8 cellular contexts compared by ENCODE assay signal in genomic region chrX:154918060-154918483, GRCh38. TPM values are rescaled to one million over a fixed set of nuclear protein-coding genes. Genes with fewer than 3 reads are reported as not detected.
DNase-seq lines count a peak whose midpoint lies in the region; ATAC-seq, FAIRE-seq and TF ChIP-seq lines count a peak whose summit lies in the region.

No MANE protein-coding gene starts in this region.

- H2AFZ ChIP-seq in K562 (ENCODE audit: low read depth, low read length): peak overlapping the region; percentile 84; the same call in 1 of the 2 replicates

- BruUV-seq in K562 (replicated peaks; lab: Mats Ljungman, UMichigan): no TSS peak

- WGBS in K562 (ENCODE audit: insufficient coverage, low coverage, missing lambda C conversion rate): 3% methylated on average over 4 of the region's 5 CpGs
- WGBS in sigmoid colon, 2 donors: 3 to 9% methylated on average over 5 of the region's 5 CpGs

- FAIRE-seq in GM18507 (lab: Jason Lieb, UNC) (peak; percentile 91), K562 (lab: Jason Lieb, UNC) (peak; percentile 86)

- no peaks in the 10 kb centered on the region for H4K20me1 ChIP-seq in K562 (replicated peaks; ENCODE audit: control insufficient read depth, insufficient read depth, low read length)

- H3K27ac ChIP-seq in SJCRH30: no peak overlapping the region
- H3K27ac ChIP-seq in K562 (ENCODE audit: extremely low read depth, low read depth, low read length): no peak overlapping the region; the same call in 2 of the 3 replicates
- H3K27ac ChIP-seq in sigmoid colon: no peak overlapping the region

- H3K79me2 ChIP-seq in K562 (ENCODE audit: control insufficient read depth, insufficient read depth, low read length): no peaks in the 10 kb centered on the region

- H3K4me1 ChIP-seq in SJCRH30: no peaks in the 10 kb centered on the region
- H3K4me1 ChIP-seq in K562 (replicated peaks in 1 of 2; ENCODE audit: control insufficient read depth in 2 of 2, insufficient read depth in 2 of 2, low read length in 2 of 2): no peaks in the 10 kb centered on the region; a peak in 1 of 5 replicates
- no peaks in the 10 kb centered on the region for H3K4me1 ChIP-seq in sigmoid colon

- DNase-seq in AG20443 (ENCODE audit: low spot score) (peak; percentile 71), GM18507 (ENCODE audit: extremely low spot score, insufficient read length, low read depth) (no peak), MG63 (peak; percentile 63), SJCRH30 (peak; percentile 58 to 75), K562 (ENCODE audit: extremely low read depth in 1 of 4, low spot score in 3 of 4) (peak; percentile 30 to 68 (median 33)), iPS DF 19.7 (ENCODE audit: low read depth, low spot score) (peak; percentile 60), sigmoid colon (peak; percentile 86)

- CTCF ChIA-PET in K562 (lab: Yijun Ruan, JAX; ENCODE audit: low intra/inter-chr PET ratio): interaction anchor here (0.6 to 1.0 kb wide), 3 partner anchors 63 to 139 kb away, joined by 3 read pairs; no protein-coding TSS in a partner anchor

- TF ChIP-seq RAD21 in K562 (CRISPR knock-in tag; conservative IDR thresholded peaks at IDR 0.05 in 1 of 2, IDR thresholded peaks at IDR 0.05 in 1 of 2): peak; percentile 59 to 87

- intact Hi-C loops in K562 (cut with micrococcal nuclease) (loop anchor here (1.0 to 5.0 kb wide), 3 partner anchors 63 to 904 kb away; no protein-coding TSS in a partner anchor), sigmoid colon (cut with DNase I) (loop anchor here (5.0 to 10.0 kb wide), 2 partner anchors 137 to 904 kb away; no protein-coding TSS in a partner anchor)

- H3K4me2 ChIP-seq in K562 (ENCODE audit: insufficient read depth, low read length): peak overlapping the region; percentile 80

- H3K36me3 ChIP-seq in MG63: no peaks in the 10 kb centered on the region
- no peaks in the 10 kb centered on the region for H3K36me3 ChIP-seq in SJCRH30
- no peaks in the 10 kb centered on the region for H3K36me3 ChIP-seq in K562 (ENCODE audit: control insufficient read depth, insufficient read depth, low read length)
- no peaks in the 10 kb centered on the region for H3K36me3 ChIP-seq in sigmoid colon

- H3K9me3 ChIP-seq in MG63 (no peaks in the 10 kb centered on the region), SJCRH30 (replicated peaks) (no peaks in the 10 kb centered on the region), K562 (replicated peaks; ENCODE audit: control insufficient read depth, insufficient read depth, low read depth, low read length) (no peaks in the 10 kb centered on the region; the same call in 1 of the 2 replicates), sigmoid colon (no peaks in the 10 kb centered on the region)

- in situ Hi-C loops in K562 (cut with MboI): no loop called here

- ATAC-seq in K562: peak; percentile 87
- ATAC-seq in HG03521 (IDR thresholded peaks at IDR 0.05; ENCODE audit: unreplicated experiment): no peak

- peak; percentile 62 to 73 (median 73); a peak in 5 of 6 replicates for TF ChIP-seq CTCF in K562 (IDR thresholded peaks at IDR 0.05 in 2 of 3, conservative IDR thresholded peaks at IDR 0.05 in 1 of 3; ENCODE audit: insufficient read depth in 2 of 3, low read depth in 1 of 3, low read length in 3 of 3)
- TF ChIP-seq CTCF in sigmoid colon (IDR thresholded peaks at IDR 0.05): peak in 3 of 4 experiments; percentile 17 to 49 (median 18)

- TF ChIP-seq POLR2A in K562 (conservative IDR thresholded peaks at IDR 0.05) (no peak), sigmoid colon (IDR thresholded peaks at IDR 0.05) (no peak)

- H3K27me3 ChIP-seq in MG63: no peaks in the 10 kb centered on the region
- no peaks in the 10 kb centered on the region for H3K27me3 ChIP-seq in SJCRH30
- no peaks in the 10 kb centered on the region for H3K27me3 ChIP-seq in K562 (ENCODE audit: control insufficient read depth in 2 of 2, insufficient read depth in 2 of 2, low read length in 2 of 2)
- H3K27me3 ChIP-seq in sigmoid colon: no peaks in the 10 kb centered on the region

- H3K9me1 ChIP-seq in K562 (ENCODE audit: control insufficient read depth, insufficient read depth, low read length): no peaks in the 10 kb centered on the region

- TF ChIP-seq EP300 in K562 (IDR thresholded peaks at IDR 0.05; ENCODE audit: low read length) (no peak), sigmoid colon (IDR thresholded peaks at IDR 0.05) (no peak)

- no peak overlapping the region; a peak in 1 of 4 replicates for H3K9ac ChIP-seq in K562 (ENCODE audit: insufficient read depth in 1 of 2, low read depth in 2 of 2, low read length in 2 of 2)

- H3K4me3 ChIP-seq in MG63 (peak overlapping the region; percentile 13; the same call in 1 of the 2 replicates), SJCRH30 (peak overlapping the region; percentile 19; the same call in 1 of the 2 replicates), K562 (peak overlapping the region; percentile 29), sigmoid colon (peak overlapping the region in 1 of 4 donors; percentile 13)

- POLR2A ChIA-PET in K562 (lab: Yijun Ruan, JAX): interaction anchor here (1.1 kb wide), 1 partner anchor 299 kb away, joined by 3 read pairs; the partner anchor contains the start of gene VBP1

TF ChIP-seq in K562, 482 proteins besides CTCF, POLR2A, EP300 and RAD21 (continues in another document):
- no peak for TF ChIP-seq NONO (IDR thresholded peaks at IDR 0.05; ENCODE audit: low read depth in 2 of 2, low read length in 1 of 2)
- TF ChIP-seq, protein P1, sequence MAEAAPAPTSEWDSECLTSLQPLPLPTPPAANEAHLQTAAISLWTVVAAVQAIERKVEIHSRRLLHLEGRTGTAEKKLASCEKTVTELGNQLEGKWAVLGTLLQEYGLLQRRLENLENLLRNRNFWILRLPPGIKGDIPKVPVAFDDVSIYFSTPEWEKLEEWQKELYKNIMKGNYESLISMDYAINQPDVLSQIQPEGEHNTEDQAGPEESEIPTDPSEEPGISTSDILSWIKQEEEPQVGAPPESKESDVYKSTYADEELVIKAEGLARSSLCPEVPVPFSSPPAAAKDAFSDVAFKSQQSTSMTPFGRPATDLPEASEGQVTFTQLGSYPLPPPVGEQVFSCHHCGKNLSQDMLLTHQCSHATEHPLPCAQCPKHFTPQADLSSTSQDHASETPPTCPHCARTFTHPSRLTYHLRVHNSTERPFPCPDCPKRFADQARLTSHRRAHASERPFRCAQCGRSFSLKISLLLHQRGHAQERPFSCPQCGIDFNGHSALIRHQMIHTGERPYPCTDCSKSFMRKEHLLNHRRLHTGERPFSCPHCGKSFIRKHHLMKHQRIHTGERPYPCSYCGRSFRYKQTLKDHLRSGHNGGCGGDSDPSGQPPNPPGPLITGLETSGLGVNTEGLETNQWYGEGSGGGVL (CRISPR knock-in tag; IDR thresholded peaks at IDR 0.05): no peak
- no peak for TF ChIP-seq ZNF165 (CRISPR knock-in tag; IDR thresholded peaks at IDR 0.05; ENCODE audit: borderline replicate concordance)
- no peak for TF ChIP-seq DIDO1 (tag; IDR thresholded peaks at IDR 0.05; ENCODE audit: low read depth)
- TF ChIP-seq, protein P2, sequence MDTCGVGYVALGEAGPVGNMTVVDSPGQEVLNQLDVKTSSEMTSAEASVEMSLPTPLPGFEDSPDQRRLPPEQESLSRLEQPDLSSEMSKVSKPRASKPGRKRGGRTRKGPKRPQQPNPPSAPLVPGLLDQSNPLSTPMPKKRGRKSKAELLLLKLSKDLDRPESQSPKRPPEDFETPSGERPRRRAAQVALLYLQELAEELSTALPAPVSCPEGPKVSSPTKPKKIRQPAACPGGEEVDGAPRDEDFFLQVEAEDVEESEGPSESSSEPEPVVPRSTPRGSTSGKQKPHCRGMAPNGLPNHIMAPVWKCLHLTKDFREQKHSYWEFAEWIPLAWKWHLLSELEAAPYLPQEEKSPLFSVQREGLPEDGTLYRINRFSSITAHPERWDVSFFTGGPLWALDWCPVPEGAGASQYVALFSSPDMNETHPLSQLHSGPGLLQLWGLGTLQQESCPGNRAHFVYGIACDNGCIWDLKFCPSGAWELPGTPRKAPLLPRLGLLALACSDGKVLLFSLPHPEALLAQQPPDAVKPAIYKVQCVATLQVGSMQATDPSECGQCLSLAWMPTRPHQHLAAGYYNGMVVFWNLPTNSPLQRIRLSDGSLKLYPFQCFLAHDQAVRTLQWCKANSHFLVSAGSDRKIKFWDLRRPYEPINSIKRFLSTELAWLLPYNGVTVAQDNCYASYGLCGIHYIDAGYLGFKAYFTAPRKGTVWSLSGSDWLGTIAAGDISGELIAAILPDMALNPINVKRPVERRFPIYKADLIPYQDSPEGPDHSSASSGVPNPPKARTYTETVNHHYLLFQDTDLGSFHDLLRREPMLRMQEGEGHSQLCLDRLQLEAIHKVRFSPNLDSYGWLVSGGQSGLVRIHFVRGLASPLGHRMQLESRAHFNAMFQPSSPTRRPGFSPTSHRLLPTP (IDR thresholded peaks at IDR 0.05; ENCODE audit: borderline replicate concordance, extremely low read depth, insufficient read length): no peak

RNA-seq across cellular contexts. Expression of gene F8A1, which starts 31.9 kb away (rescaled TPM):
- 4.3 TPM in 1 of 2 replicates, not detected in the other for total RNA-seq in MG63 (2014; rRNA removed; shearing (Covaris generic); ENCODE audit: low replicate concordance)
- 4.6 and 5.2 TPM in 2 replicates for total RNA-seq in SJCRH30 (2014; rRNA removed; shearing (Covaris generic))
- total RNA-seq in K562 (2011; cell fraction: chromatin; rRNA removed; ENCODE audit: low replicate concordance): 0.39 and 0.48 TPM in 2 replicates
- not detected in 2 replicates for total RNA-seq in K562 (2011; cell fraction: nucleolus; rRNA removed)
- not detected in 2 replicates for total RNA-seq in K562 (2011; cell fraction: nucleoplasm; rRNA removed)
- total RNA-seq in K562 (2014; rRNA removed) (not detected in 2 replicates), K562 (2014; rRNA removed; fragmentation: Illumina TruSeq; extraction: Trizol) (not detected in 2 replicates), K562 (2015; rRNA removed; fragmentation: Illumina TruSeq; extraction: Trizol) (0.11 TPM in 1 of 2 replicates, not detected in the other), K562 (2021) (0.27 TPM in 1 of 2 replicates, not detected in the other), sigmoid colon (1 to 10 TPM in 3 of 4 donors, not detected in 1; 3.6 to 4.1 (median 3.6) TPM)
- polyA plus RNA-seq in K562 (2011; rRNA removed) (not detected in 2 replicates), K562 (2014; fragmentation: Illumina TruSeq; extraction: Trizol) (0.08 TPM in 1 of 2 replicates, not detected in the other), K562 (2014; fragmentation: Nextera tagmentation; extraction: Ambion mirVana) (not detected), K562 (2014; rRNA removed) (not detected in 2 replicates), sigmoid colon (10 to 100 TPM; 16.2 to 22.2 (median 16.2) TPM)
- not detected in 2 replicates for polyA plus RNA-seq in K562 (2011; cell fraction: cytosol; rRNA removed)
- polyA plus RNA-seq in K562 (2011; cell fraction: nucleus; rRNA removed): 0.16 TPM in 1 of 2 replicates, not detected in the other
- not detected in 2 replicates for polyA plus RNA-seq in K562 (2012)
- 0.11 TPM in 1 of 2 replicates, not detected in the other for polyA minus RNA-seq in K562 (2011; rRNA and poly(A)+ RNA removed)
- not detected in 2 replicates for polyA minus RNA-seq in K562 (2011; cell fraction: cytosol; rRNA and poly(A)+ RNA removed)
- 0.33 TPM in 1 of 2 replicates, not detected in the other for polyA minus RNA-seq in K562 (2011; cell fraction: nucleus; rRNA and poly(A)+ RNA removed)
